12 cellular contexts compared by ENCODE assay signal in the genomic region with DNA sequence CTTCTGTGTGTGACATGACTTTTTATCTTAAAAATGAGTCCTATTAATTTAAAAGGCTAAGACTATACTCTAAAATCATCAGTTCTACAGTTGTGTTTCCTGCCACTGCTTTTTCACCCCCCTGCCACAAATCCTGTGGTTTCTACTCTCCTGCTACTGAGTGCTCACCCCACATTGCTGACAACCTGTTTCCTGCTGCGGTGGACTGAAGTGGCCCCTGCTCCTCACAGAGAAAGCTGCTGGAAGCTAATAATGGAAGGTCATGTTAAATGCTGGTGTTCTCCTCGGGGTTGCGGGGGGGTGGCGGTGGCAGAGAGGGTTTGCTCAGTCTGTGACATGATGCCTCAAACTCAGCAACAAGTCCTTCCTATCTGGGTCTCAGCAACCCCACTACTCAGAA.
DNase-seq lines count a peak whose midpoint lies in the region; ATAC-seq, FAIRE-seq and TF ChIP-seq lines count a peak whose summit lies in the region.
"Had no signal": no experiment of that assay in that cellular context is flagged by ENCODE, and none has a peak within 500 bp of the region (broad histone marks: within the 10 kb centered on the region; RNA-seq: fewer than 3 reads in every experiment).

No MANE protein-coding gene starts in this region.

- peak; percentile 93 for FAIRE-seq in GM12891 (lab: Jason Lieb, UNC)

- no peaks in the 10 kb centered on the region for H3K9me2 ChIP-seq in MM.1S (replicated peaks; ENCODE audit: insufficient read depth, low read length)

- peak; percentile 64 for ATAC-seq in GM21529 (IDR thresholded peaks at IDR 0.05; ENCODE audit: unreplicated experiment)
- ATAC-seq in GM19035 (IDR thresholded peaks at IDR 0.05; ENCODE audit: unreplicated experiment), result no peak
- ATAC-seq in HG03457 (IDR thresholded peaks at IDR 0.05; ENCODE audit: unreplicated experiment), result no peak
- ATAC-seq in WTC11, result no peak

- peak overlapping the region; percentile 36; the same call in 1 of the 2 replicates for H3K4me2 ChIP-seq in MM.1S (ENCODE audit: low read depth, low read length)

- H4K20me1 ChIP-seq in MM.1S (ENCODE audit: insufficient read depth, low read length), result no peaks in the 10 kb centered on the region

- no peak overlapping the region for H3K27ac Mint-ChIP-seq in WTC11

- peaks cover 32% of the 10 kb centered on the region for H3K4me1 Mint-ChIP-seq in WTC11

- H3K9ac ChIP-seq in MM.1S (ENCODE audit: low read length), result no peak overlapping the region

- no peak overlapping the region for H2AFZ ChIP-seq in MM.1S (ENCODE audit: low read length)

- TF ChIP-seq CTCF in MM.1S (IDR thresholded peaks at IDR 0.05; ENCODE audit: low read length) (no peak), choroid plexus epithelial cell (conservative IDR thresholded peaks at IDR 0.05; ENCODE audit: low read depth, low read length) (no peak), WTC11 (IDR thresholded peaks at IDR 0.05) (no peak)

- no peaks in the 10 kb centered on the region; the same call in 1 of the 2 replicates for H3K27me3 Mint-ChIP-seq in WTC11 (ENCODE audit: low read depth)

- H3K4me3 ChIP-seq in MM.1S (ENCODE audit: low read length) (no peak overlapping the region), choroid plexus epithelial cell (ENCODE audit: low read depth, low read length) (no peak overlapping the region)
- H3K4me3 ChIP-seq: esophagus muscularis mucosa, lung, thoracic aorta had no signal

- no peaks in the 10 kb centered on the region for H3F3A ChIP-seq in MM.1S (ENCODE audit: insufficient read depth, low read length)

- no peak for TF ChIP-seq POLR2A in GM12891 (IDR thresholded peaks at IDR 0.05; ENCODE audit: low read depth, low read length)

- peak overlapping the region; percentile 11; the same call in 1 of the 2 replicates for H3K27ac ChIP-seq in MM.1S (ENCODE audit: low read length)
- H3K27ac ChIP-seq: esophagus muscularis mucosa, thoracic aorta had no signal

- DNase-seq in GM12891 (ENCODE audit: insufficient read length, low spot score) (no peak), MM.1S (peak; percentile 87), choroid plexus epithelial cell (ENCODE audit: low read depth) (peak; percentile 68), NCI-H187 (lab: John Stamatoyannopoulos, UW) (no peak), WTC11 (ENCODE audit: low spot score) (no peak)
- DNase-seq: NCI-H2029 had no signal

- H3K79me2 ChIP-seq in MM.1S (ENCODE audit: low read length), result no peaks in the 10 kb centered on the region

- no peaks in the 10 kb centered on the region for H3K9me3 ChIP-seq in MM.1S (replicated peaks; ENCODE audit: insufficient read depth, low read length)
- H3K9me3 ChIP-seq: esophagus muscularis mucosa had no signal

- peaks cover 27% of the 10 kb centered on the region for H3K4me1 ChIP-seq in MM.1S (ENCODE audit: low read length)
- H3K4me1 ChIP-seq: esophagus muscularis mucosa had no signal

- POLR2A ChIA-PET in WTC11 (lab: Charles Lee), result no interaction called here

- CTCF ChIA-PET in WTC11 (lab: Charles Lee), result no interaction called here

- H3K9me3 Mint-ChIP-seq in WTC11, result peaks cover 4% of the 10 kb centered on the region; the same call in 1 of the 2 replicates

- H3K36me3 Mint-ChIP-seq in WTC11, result peaks cover 4% of the 10 kb centered on the region; the same call in 1 of the 2 replicates

- H3K36me3 ChIP-seq in MM.1S (replicated peaks; ENCODE audit: insufficient read depth, low read length), result no peaks in the 10 kb centered on the region
- H3K36me3 ChIP-seq: esophagus muscularis mucosa, thoracic aorta had no signal

- no peak overlapping the region for H3K4me3 Mint-ChIP-seq in WTC11

- no peaks in the 10 kb centered on the region for H3K27me3 ChIP-seq in MM.1S (replicated peaks; ENCODE audit: insufficient read depth, low read length)
- H3K27me3 ChIP-seq: esophagus muscularis mucosa had no signal

TF ChIP-seq in GM12891, 5 proteins besides CTCF, POLR2A, EP300 and RAD21:
- no peak for TF ChIP-seq TAF1 (IDR thresholded peaks at IDR 0.05; ENCODE audit: low read depth, low read length)
- TF ChIP-seq SPI1 (IDR thresholded peaks at IDR 0.05; ENCODE audit: low read depth, low read length), result no peak
- TF ChIP-seq POU2F2 (IDR thresholded peaks at IDR 0.05; ENCODE audit: low read depth, low read length), result peak; percentile 33; the same call in 1 of the 2 replicates
- TF ChIP-seq POLR2AphosphoS5 (IDR thresholded peaks at IDR 0.05; ENCODE audit: low read depth, low read length), result no peak

TF ChIP-seq in WTC11, 78 proteins besides CTCF, POLR2A, EP300 and RAD21:
- TF ChIP-seq, protein P1, sequence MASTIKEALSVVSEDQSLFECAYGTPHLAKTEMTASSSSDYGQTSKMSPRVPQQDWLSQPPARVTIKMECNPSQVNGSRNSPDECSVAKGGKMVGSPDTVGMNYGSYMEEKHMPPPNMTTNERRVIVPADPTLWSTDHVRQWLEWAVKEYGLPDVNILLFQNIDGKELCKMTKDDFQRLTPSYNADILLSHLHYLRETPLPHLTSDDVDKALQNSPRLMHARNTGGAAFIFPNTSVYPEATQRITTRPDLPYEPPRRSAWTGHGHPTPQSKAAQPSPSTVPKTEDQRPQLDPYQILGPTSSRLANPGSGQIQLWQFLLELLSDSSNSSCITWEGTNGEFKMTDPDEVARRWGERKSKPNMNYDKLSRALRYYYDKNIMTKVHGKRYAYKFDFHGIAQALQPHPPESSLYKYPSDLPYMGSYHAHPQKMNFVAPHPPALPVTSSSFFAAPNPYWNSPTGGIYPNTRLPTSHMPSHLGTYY (CRISPR knock-in tag; IDR thresholded peaks at IDR 0.05), result no peak
- no peak for TF ChIP-seq NR1H2 (CRISPR knock-in tag; IDR thresholded peaks at IDR 0.05)
- TF ChIP-seq, protein P2, sequence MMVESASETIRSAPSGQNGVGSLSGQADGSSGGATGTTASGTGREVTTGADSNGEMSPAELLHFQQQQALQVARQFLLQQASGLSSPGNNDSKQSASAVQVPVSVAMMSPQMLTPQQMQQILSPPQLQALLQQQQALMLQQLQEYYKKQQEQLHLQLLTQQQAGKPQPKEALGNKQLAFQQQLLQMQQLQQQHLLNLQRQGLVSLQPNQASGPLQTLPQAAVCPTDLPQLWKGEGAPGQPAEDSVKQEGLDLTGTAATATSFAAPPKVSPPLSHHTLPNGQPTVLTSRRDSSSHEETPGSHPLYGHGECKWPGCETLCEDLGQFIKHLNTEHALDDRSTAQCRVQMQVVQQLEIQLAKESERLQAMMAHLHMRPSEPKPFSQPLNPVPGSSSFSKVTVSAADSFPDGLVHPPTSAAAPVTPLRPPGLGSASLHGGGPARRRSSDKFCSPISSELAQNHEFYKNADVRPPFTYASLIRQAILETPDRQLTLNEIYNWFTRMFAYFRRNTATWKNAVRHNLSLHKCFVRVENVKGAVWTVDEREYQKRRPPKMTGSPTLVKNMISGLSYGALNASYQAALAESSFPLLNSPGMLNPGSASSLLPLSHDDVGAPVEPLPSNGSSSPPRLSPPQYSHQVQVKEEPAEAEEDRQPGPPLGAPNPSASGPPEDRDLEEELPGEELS (CRISPR knock-in tag; IDR thresholded peaks at IDR 0.05), result no peak
- TF ChIP-seq FOXP1 (CRISPR knock-in tag; IDR thresholded peaks at IDR 0.05; ENCODE audit: borderline replicate concordance), result no peak
- TF ChIP-seq KAT7 (CRISPR knock-in tag; IDR thresholded peaks at IDR 0.05; ENCODE audit: borderline replicate concordance), result no peak
- no peak for TF ChIP-seq ZNF423 (CRISPR knock-in tag; IDR thresholded peaks at IDR 0.05)
- no peak for TF ChIP-seq GTF2I (CRISPR knock-in tag; conservative IDR thresholded peaks at IDR 0.05)
- TF ChIP-seq, protein P3, sequence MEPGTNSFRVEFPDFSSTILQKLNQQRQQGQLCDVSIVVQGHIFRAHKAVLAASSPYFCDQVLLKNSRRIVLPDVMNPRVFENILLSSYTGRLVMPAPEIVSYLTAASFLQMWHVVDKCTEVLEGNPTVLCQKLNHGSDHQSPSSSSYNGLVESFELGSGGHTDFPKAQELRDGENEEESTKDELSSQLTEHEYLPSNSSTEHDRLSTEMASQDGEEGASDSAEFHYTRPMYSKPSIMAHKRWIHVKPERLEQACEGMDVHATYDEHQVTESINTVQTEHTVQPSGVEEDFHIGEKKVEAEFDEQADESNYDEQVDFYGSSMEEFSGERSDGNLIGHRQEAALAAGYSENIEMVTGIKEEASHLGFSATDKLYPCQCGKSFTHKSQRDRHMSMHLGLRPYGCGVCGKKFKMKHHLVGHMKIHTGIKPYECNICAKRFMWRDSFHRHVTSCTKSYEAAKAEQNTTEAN (CRISPR knock-in tag; IDR thresholded peaks at IDR 0.05), result no peak
- no peak for TF ChIP-seq NR2C2 (CRISPR knock-in tag; IDR thresholded peaks at IDR 0.05)
- TF ChIP-seq ESRRA (CRISPR knock-in tag; IDR thresholded peaks at IDR 0.05; ENCODE audit: borderline replicate concordance), result no peak
- no peak for TF ChIP-seq ZNF263 (CRISPR knock-in tag; IDR thresholded peaks at IDR 0.05; ENCODE audit: low read depth)
- TF ChIP-seq, protein P4, sequence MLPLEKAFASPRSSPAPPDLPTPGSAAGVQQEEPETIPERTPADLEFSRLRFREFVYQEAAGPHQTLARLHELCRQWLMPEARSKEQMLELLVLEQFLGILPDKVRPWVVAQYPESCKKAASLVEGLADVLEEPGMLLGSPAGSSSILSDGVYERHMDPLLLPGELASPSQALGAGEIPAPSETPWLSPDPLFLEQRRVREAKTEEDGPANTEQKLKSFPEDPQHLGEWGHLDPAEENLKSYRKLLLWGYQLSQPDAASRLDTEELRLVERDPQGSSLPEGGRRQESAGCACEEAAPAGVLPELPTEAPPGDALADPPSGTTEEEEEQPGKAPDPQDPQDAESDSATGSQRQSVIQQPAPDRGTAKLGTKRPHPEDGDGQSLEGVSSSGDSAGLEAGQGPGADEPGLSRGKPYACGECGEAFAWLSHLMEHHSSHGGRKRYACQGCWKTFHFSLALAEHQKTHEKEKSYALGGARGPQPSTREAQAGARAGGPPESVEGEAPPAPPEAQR (CRISPR knock-in tag; IDR thresholded peaks at IDR 0.05), result no peak
- no peak for TF ChIP-seq SP1 (CRISPR knock-in tag; conservative IDR thresholded peaks at IDR 0.05)
- no peak for TF ChIP-seq CREM (CRISPR knock-in tag; IDR thresholded peaks at IDR 0.05)
- TF ChIP-seq CBFB (CRISPR knock-in tag; IDR thresholded peaks at IDR 0.05; ENCODE audit: low read depth), result no peak

Comparison
In these comparisons a context has a peak if more than half of its experiments do, and no peak if none do; other contexts are left out.
1. DNase-seq: peak in MM.1S (single experiment) and choroid plexus epithelial cell (single experiment); none in GM12891 (single experiment), NCI-H187 (0 of 2) and WTC11 (single experiment).